24 cellular contexts compared by ENCODE assay signal in genomic region chr2:60843006-60843405, GRCh38.
"Had no signal": no experiment of that assay in that cellular context is flagged by ENCODE, and none has a peak within 500 bp of the region (broad histone marks: within the 10 kb centered on the region; RNA-seq: fewer than 3 reads in every experiment).

No MANE protein-coding gene starts in this region.

- H3K9ac ChIP-seq: parathyroid adenoma had no signal

- H3K79me2 ChIP-seq: parathyroid adenoma had no signal

- H3K4me3 ChIP-seq: colonic mucosa, dorsolateral prefrontal cortex, tibial artery had no signal

- H3K27me3 ChIP-seq: colonic mucosa, dorsolateral prefrontal cortex, tibial artery had no signal

- H3K9me3 ChIP-seq: colonic mucosa, tibial artery had no signal

- H3K27me3 Mint-ChIP-seq: activated CD4-positive, alpha-beta T cell treated with anti-CD3 and anti-CD28 coated beads for 36 hours; activated naive CD8-positive, alpha-beta T cell treated with anti-CD3 and anti-CD28 coated beads, Interleukin-2, amount 10 ng/mL, durations not matched to agents 7 days and 5 days; effector memory CD8-positive, alpha-beta T cell; stimulated activated naive CD8-positive, alpha-beta T cell treated with anti-CD3 and anti-CD28 coated beads, Interleukin-15, amount 100 ng/mL, for 72 hours had no signal

- H3K9me3 Mint-ChIP-seq: activated T-cell treated with anti-CD3 and anti-CD28 coated beads, Interleukin-2, amount 50 U/mL, for 4 hours; activated T-helper 2 cell treated with anti-CD3 and anti-CD28 coated beads, Interferon-gamma antibody, Interleukin-2, Interleukin-4, amounts not matched to agents 10 μg/mL and 5 μg/mL and 100 μg/mL, durations not matched to agents 14 hours and 24 hours and 36 hours; effector memory CD8-positive, alpha-beta T cell; WTC11 had no signal

- H3K36me3 Mint-ChIP-seq: activated naive CD8-positive, alpha-beta T cell treated with anti-CD3 and anti-CD28 coated beads, Interleukin-2, amount 10 ng/mL, durations not matched to agents 7 days and 5 days; WTC11 had no signal

- H2AFZ ChIP-seq: parathyroid adenoma had no signal

- H3K36me3 ChIP-seq: colonic mucosa, tibial artery had no signal

- H3K27ac Mint-ChIP-seq: activated naive CD8-positive, alpha-beta T cell treated with anti-CD3 and anti-CD28 coated beads, Interleukin-2, amount 10 ng/mL, durations not matched to agents 7 days and 5 days; activated T-helper 2 cell treated with anti-CD3 and anti-CD28 coated beads, Interferon-gamma antibody, Interleukin-2, Interleukin-4, amounts not matched to agents 10 μg/mL and 5 μg/mL and 100 μg/mL, durations not matched to agents 14 hours and 24 hours and 36 hours; nephron; WTC11 had no signal

- H3K4me1 ChIP-seq: colonic mucosa, tibial artery had no signal

- H3K4me3 Mint-ChIP-seq: activated CD4-positive, alpha-beta T cell treated with anti-CD3 and anti-CD28 coated beads for 36 hours; activated naive CD8-positive, alpha-beta T cell treated with anti-CD3 and anti-CD28 coated beads, Interleukin-2, amount 10 ng/mL, durations not matched to agents 7 days and 5 days; activated T-cell treated with anti-CD3 and anti-CD28 coated beads, Interleukin-2, amount 50 U/mL, for 4 hours; effector memory CD8-positive, alpha-beta T cell; nephron; WTC11 had no signal

- H3K27ac ChIP-seq: colonic mucosa, dorsolateral prefrontal cortex, parathyroid adenoma, tibial artery had no signal

- DNase-seq: activated CD4-positive, alpha-beta T cell treated with anti-CD3 and anti-CD28 coated beads for 36 hours; activated CD4-positive, alpha-beta T cell treated with anti-CD3 and anti-CD28 coated beads, Interleukin-2, amount 50 U/mL, for 4 hours; activated CD8-positive, alpha-beta memory T cell treated with anti-CD3 and anti-CD28 coated beads, Interleukin-2, amount 50 U/mL, for 48 hours; activated naive CD4-positive, alpha-beta T cell treated with Interleukin-2 at 50 U/mL for 16 hours; activated naive CD8-positive, alpha-beta T cell treated with anti-CD3 and anti-CD28 coated beads, Interleukin-2, amount 10 ng/mL, durations not matched to agents 7 days and 5 days; activated T-cell treated with anti-CD3 and anti-CD28 coated beads, Interleukin-2, amount 50 U/mL, for 4 hours; amygdala; colonic mucosa; dorsolateral prefrontal cortex; effector memory CD8-positive, alpha-beta T cell; foreskin melanocyte; hippocampal formation; kidney glomerular epithelial cell; left ventricle myocardium superior; right cardiac atrium; stimulated activated CD4-positive, alpha-beta T cell treated with anti-CD3 and anti-CD28 coated beads, Interleukin-4, amount 100 ng/mL, for 4 hours; stimulated activated naive CD8-positive, alpha-beta T cell treated with anti-CD3 and anti-CD28 coated beads, Interleukin-15, amount 100 ng/mL, for 72 hours; T1000; tibial artery had no signal

- H3K4me1 Mint-ChIP-seq: nephron had no signal

- ATAC-seq: activated T-cell treated with anti-CD3 and anti-CD28 coated beads, Interleukin-2, amount 50 U/mL, for 4 hours; effector memory CD8-positive, alpha-beta T cell; esophagus mucosa; left ventricle myocardium superior; right cardiac atrium; stimulated activated naive CD8-positive, alpha-beta T cell treated with anti-CD3 and anti-CD28 coated beads, Interleukin-15, amount 100 ng/mL, for 72 hours; WTC11 had no signal
